34 cellular contexts compared by ENCODE assay signal in the genomic region with DNA sequence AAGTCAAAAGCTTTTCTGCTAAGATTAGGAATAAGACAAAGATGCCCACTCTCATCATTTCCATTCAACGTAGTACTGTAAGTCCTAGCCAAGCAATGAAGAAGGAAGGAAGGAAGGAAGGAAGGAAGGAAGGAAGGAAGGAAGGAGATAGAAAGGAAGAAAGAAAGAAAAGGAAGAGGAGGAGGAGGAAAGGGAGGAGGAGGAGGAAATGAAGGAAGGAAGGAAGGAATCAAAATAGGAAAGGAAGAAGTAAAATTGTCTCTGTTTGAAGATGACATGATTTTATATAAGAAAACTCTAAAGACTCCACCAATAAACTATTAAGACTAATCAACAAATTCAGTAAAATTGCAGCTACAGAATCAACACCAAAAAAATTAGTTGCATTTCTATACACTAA.
"Had no signal": no experiment of that assay in that cellular context is flagged by ENCODE, and none has a peak within 500 bp of the region (broad histone marks: within the 10 kb centered on the region; RNA-seq: fewer than 3 reads in every experiment).

No MANE protein-coding gene starts in this region.

- H3K36me3 ChIP-seq: MG63 had no signal

- DNase-seq: Karpas-422, Kasumi-1, MG63, MM.1S, MV-4-11, NCI-H1048, NCI-H1092, NCI-H1092 treated with DMSO at 0.1 percent for 48 hours, NCI-H1105, NCI-H1105 treated with DMSO at 0.1 percent for 48 hours, NCI-H1417, NCI-H1417 treated with DMSO at 0.1 percent for 48 hours, NCI-H1436, NCI-H1436 treated with DMSO at 0.1 percent for 48 hours, NCI-H146, NCI-H1694, NCI-H1694 treated with DMSO at 0.1 percent for 48 hours, NCI-H187, NCI-H187 treated with DMSO at 0.1 percent for 48 hours, NCI-H1930, NCI-H2029, NCI-H2029 treated with DMSO at 0.1 percent for 48 hours, NCI-H2081, NCI-H2081 treated with DMSO at 0.1 percent for 48 hours, NCI-H2107, NCI-H2171, NCI-H2171 treated with DMSO at 0.1 percent for 48 hours, NCI-H2227 treated with DMSO at 0.1 percent for 48 hours, NCI-H226, NCI-H345, NCI-H446, NCI-H446 treated with DMSO at 0.1 percent for 48 hours, NCI-H510A, NCI-H510A treated with DMSO at 0.1 percent for 48 hours had no signal

- H3K9me3 ChIP-seq: MG63 had no signal

- H3K4me3 ChIP-seq: MG63 had no signal

- H3K27me3 ChIP-seq: MG63 had no signal
